Comparison of ENCODE assay signal across 13 cellular contexts in genomic region chr1:235617808-235618207, GRCh38. TPM values are rescaled to one million over a fixed set of nuclear protein-coding genes. Genes with fewer than 3 reads are reported as not detected.
DNase-seq lines count a peak whose midpoint lies in the region; ATAC-seq, FAIRE-seq and TF ChIP-seq lines count a peak whose summit lies in the region.
"Had no signal": no experiment of that assay in that cellular context is flagged by ENCODE, and none has a peak within 500 bp of the region (broad histone marks: within the 10 kb centered on the region; RNA-seq: fewer than 3 reads in every experiment).

No MANE protein-coding gene starts in this region.

- no peak overlapping the region for H2BK120ac ChIP-seq in trophoblast cell (ENCODE audit: insufficient read depth, low read length, poor library complexity)

- H3K27ac ChIP-seq in RWPE1 (no peak overlapping the region), fibroblast of lung (ENCODE audit: insufficient read depth, low read length) (no peak overlapping the region), trophoblast cell (ENCODE audit: low read depth, low read length) (no peak overlapping the region), MM.1S (ENCODE audit: low read length) (no peak overlapping the region)
- H3K27ac ChIP-seq: skin epidermis had no signal

- no peak overlapping the region for H4K12ac ChIP-seq in trophoblast cell (ENCODE audit: low read depth, low read length)

- TF ChIP-seq CTCF in RWPE1 (conservative IDR thresholded peaks at IDR 0.05; ENCODE audit: low read depth) = no peak
- peak; percentile 42 to 55 for TF ChIP-seq CTCF in fibroblast of lung (conservative IDR thresholded peaks at IDR 0.05 in 1 of 2, IDR thresholded peaks at IDR 0.05 in 1 of 2; ENCODE audit: low read depth in 1 of 2, low read length in 2 of 2)
- TF ChIP-seq CTCF in MM.1S (IDR thresholded peaks at IDR 0.05; ENCODE audit: low read length) = no peak

- no peak for FAIRE-seq in GM12892 (lab: Jason Lieb, UNC)
- FAIRE-seq: kidney had no signal

- CTCF ChIA-PET in RWPE1 (lab: Yijun Ruan, JAX) = interaction anchor here (0.5 to 0.9 kb wide), 4 partner anchors 12 to 1551 kb away, joined by 3 to 6 read pairs (median 3); no protein-coding TSS in a partner anchor

- H2BK5ac ChIP-seq in trophoblast cell (ENCODE audit: low read depth, low read length, poor library complexity) = no peak overlapping the region

- no peak overlapping the region for H3K14ac ChIP-seq in trophoblast cell (ENCODE audit: low read length)

- POLR2A ChIA-PET in RWPE1 (lab: Yijun Ruan, JAX; ENCODE audit: low non-redundant PET) = no interaction called here

- no peak overlapping the region for H3K4ac ChIP-seq in trophoblast cell (ENCODE audit: low read depth, low read length)

- no peaks in the 10 kb centered on the region for H3K36me3 ChIP-seq in fibroblast of lung (ENCODE audit: control insufficient read depth, insufficient read depth, low read length)
- peaks cover 0 to 1% of the 10 kb centered on the region in 2 experiments for H3K36me3 ChIP-seq in trophoblast cell (ENCODE audit: control insufficient read depth in 1 of 2, insufficient read depth in 2 of 2, low read length in 2 of 2)
- no peaks in the 10 kb centered on the region for H3K36me3 ChIP-seq in MM.1S (replicated peaks; ENCODE audit: insufficient read depth, low read length)

- no peak overlapping the region for H3K4me2 ChIP-seq in fibroblast of lung (ENCODE audit: extremely low read depth, insufficient read depth, low read length)
- no peak overlapping the region for H3K4me2 ChIP-seq in trophoblast cell (ENCODE audit: low read length)
- no peak overlapping the region for H3K4me2 ChIP-seq in MM.1S (ENCODE audit: low read depth, low read length)

- H2BK12ac ChIP-seq in trophoblast cell (ENCODE audit: low read length) = no peak overlapping the region

- WGBS in trophoblast cell (ENCODE audit: extremely low coverage, insufficient coverage, insufficient read length) = no CpG with 5 or more reads among the region's 3 CpGs

- H3K9me3 ChIP-seq in fibroblast of lung (ENCODE audit: control insufficient read depth, insufficient read depth, low read depth, low read length) (no peaks in the 10 kb centered on the region), trophoblast cell (ENCODE audit: insufficient read depth, low read depth, low read length) (no peaks in the 10 kb centered on the region), MM.1S (replicated peaks; ENCODE audit: insufficient read depth, low read length) (no peaks in the 10 kb centered on the region)

- H2AFZ ChIP-seq in fibroblast of lung (ENCODE audit: low read length) (no peak overlapping the region), trophoblast cell (ENCODE audit: insufficient read depth, low read length, poor library complexity) (no peak overlapping the region), MM.1S (ENCODE audit: low read length) (no peak overlapping the region)

- H3K9me2 ChIP-seq in MM.1S (replicated peaks; ENCODE audit: insufficient read depth, low read length) = no peaks in the 10 kb centered on the region

- no peak overlapping the region for H3K4me3 ChIP-seq in fibroblast of lung (replicated peaks in 1 of 4; ENCODE audit: control extremely low read depth in 1 of 4, insufficient read depth in 1 of 4, low read depth in 3 of 4, low read length in 4 of 4)
- no peak overlapping the region for H3K4me3 ChIP-seq in trophoblast cell (ENCODE audit: low read depth, low read length)
- H3K4me3 ChIP-seq in MM.1S (ENCODE audit: low read length) = no peak overlapping the region
- H3K4me3 ChIP-seq: skin epidermis had no signal

- H3F3A ChIP-seq in MM.1S (ENCODE audit: insufficient read depth, low read length) = no peaks in the 10 kb centered on the region

- ATAC-seq in GM21515 (IDR thresholded peaks at IDR 0.05; ENCODE audit: unreplicated experiment) = no peak
- ATAC-seq: activated CD4-positive, alpha-beta T cell treated with anti-CD3 and anti-CD28 coated beads for 36 hours had no signal

- no peak for TF ChIP-seq POLR2A in GM12892 (IDR thresholded peaks at IDR 0.05; ENCODE audit: low read depth, low read length)

- no peaks in the 10 kb centered on the region for H3K79me2 ChIP-seq in fibroblast of lung (ENCODE audit: control insufficient read depth, insufficient read depth, low read length)
- no peaks in the 10 kb centered on the region for H3K79me2 ChIP-seq in trophoblast cell (ENCODE audit: control insufficient read depth, insufficient read depth, low read length, poor library complexity)
- H3K79me2 ChIP-seq in MM.1S (ENCODE audit: low read length) = no peaks in the 10 kb centered on the region

- H3K4me1 ChIP-seq in fibroblast of lung (ENCODE audit: control insufficient read depth, extremely low read depth, insufficient read depth, low read length) (no peaks in the 10 kb centered on the region), trophoblast cell (ENCODE audit: control insufficient read depth in 1 of 2, insufficient read depth in 2 of 2, low read length in 2 of 2) (peaks cover 3 to 4% of the 10 kb centered on the region in 2 experiments), MM.1S (ENCODE audit: low read length) (no peaks in the 10 kb centered on the region)

- H4K20me1 ChIP-seq in fibroblast of lung (ENCODE audit: control insufficient read depth, extremely low read depth, insufficient read depth, low read length) = no peaks in the 10 kb centered on the region
- H4K20me1 ChIP-seq in MM.1S (ENCODE audit: insufficient read depth, low read length) = no peaks in the 10 kb centered on the region

- H3K79me1 ChIP-seq in trophoblast cell (ENCODE audit: low read length) = no peaks in the 10 kb centered on the region

- DNase-seq in GM04503 (ENCODE audit: low read depth) = peak; percentile 59
- DNase-seq in RWPE1 (ENCODE audit: low spot score) = peak; percentile 14
- peak; percentile 21 to 74 for DNase-seq in fibroblast of lung (ENCODE audit: low read depth in 2 of 2)
- DNase-seq in trophoblast cell = peak; percentile 26 to 77
- DNase-seq in GM12892 (ENCODE audit: insufficient read length) = no peak
- no peak for DNase-seq in NOMO-1 (lab: John Stamatoyannopoulos, UW; ENCODE audit: unreplicated experiment in 2 of 2)
- DNase-seq in MM.1S = no peak
- DNase-seq: activated CD4-positive, alpha-beta T cell treated with anti-CD3 and anti-CD28 coated beads for 36 hours; DMS153; kidney; NCI-H2081 had no signal

- H4K8ac ChIP-seq in trophoblast cell (ENCODE audit: low read depth, low read length) = no peak overlapping the region

- H3K27me3 ChIP-seq in fibroblast of lung (ENCODE audit: control insufficient read depth, insufficient read depth, low read length) (no peaks in the 10 kb centered on the region), trophoblast cell (ENCODE audit: insufficient read depth, low read length) (no peaks in the 10 kb centered on the region), MM.1S (replicated peaks; ENCODE audit: insufficient read depth, low read length) (no peaks in the 10 kb centered on the region)

- no peak overlapping the region for H2AK5ac ChIP-seq in trophoblast cell (ENCODE audit: low read length)

- no peak overlapping the region for H3K9ac ChIP-seq in fibroblast of lung (ENCODE audit: insufficient read depth, low read length)
- no peak overlapping the region for H3K9ac ChIP-seq in trophoblast cell (ENCODE audit: low read length)
- H3K9ac ChIP-seq in MM.1S (ENCODE audit: low read length) = no peak overlapping the region

- H3K23ac ChIP-seq in trophoblast cell (ENCODE audit: low read length) = no peak overlapping the region

- no peak overlapping the region for H3K18ac ChIP-seq in trophoblast cell (ENCODE audit: low read length)

- H4K91ac ChIP-seq in trophoblast cell (ENCODE audit: low read depth, low read length) = no peak overlapping the region

RNA-seq across cellular contexts. Expression of gene GNG4, which starts 31.8 kb away (rescaled TPM):
- under 0.01 TPM in 2 replicates for total RNA-seq in fibroblast of lung
- 0.06 and 0.10 TPM in 2 replicates for polyA plus RNA-seq in fibroblast of lung
- 0.22 TPM in 1 of 2 replicates, not detected in the other for polyA plus RNA-seq in fibroblast of lung (2012)
- polyA minus RNA-seq in fibroblast of lung (ENCODE audit: low replicate concordance) = not detected in 2 replicates
- 3.1 TPM in 2 replicates for polyA plus RNA-seq in trophoblast cell (2013)
- not detected for polyA plus RNA-seq in GM12892 (2012; ENCODE audit: missing spikeins)
- total RNA-seq: kidney had no signal

Comparison
In these comparisons a context has a peak if more than half of its experiments do, and no peak if none do; other contexts are left out.
1. DNase-seq: peak in GM04503 (single experiment), RWPE1 (single experiment), fibroblast of lung (2 of 2) and trophoblast cell (2 of 2); none in GM12892 (single experiment), NOMO-1 (0 of 2) and MM.1S (single experiment).
2. CTCF ChIP-seq: peak in fibroblast of lung (2 of 2); none in RWPE1 (single experiment) and MM.1S (single experiment).